Comparison of ENCODE assay signal across 8 cellular contexts in genomic region chr12:111405149-111405855, GRCh38.
DNase-seq lines count a peak whose midpoint lies in the region; ATAC-seq and TF ChIP-seq lines count a peak whose summit lies in the region.

No MANE protein-coding gene starts in this region.

- in situ Hi-C loops in astrocyte of the cerebellum (cut with HindIII; ENCODE audit: low sequenced_read_pairs): no loop called here

- DNase-seq in NCI-H2029 treated with DMSO at 0.1 percent for 48 hours (lab: John Stamatoyannopoulos, UW): peak; percentile 91
- peak; percentile 100 for DNase-seq in T-helper 9 cell
- peak; percentile 57 for DNase-seq in astrocyte of the cerebellum (ENCODE audit: low read depth)
- DNase-seq in hippocampal formation (lab: John Stamatoyannopoulos, UW): peak; percentile 85 to 93
- peak; percentile 63 for DNase-seq in retinal pigment epithelial cell (ENCODE audit: low read depth)

- H3K27ac ChIP-seq in 22Rv1: no peak overlapping the region

- ATAC-seq in GM18517 (IDR thresholded peaks at IDR 0.05; ENCODE audit: unreplicated experiment) (peak; percentile 50), HG03025 (IDR thresholded peaks at IDR 0.05; ENCODE audit: low FRiP score, unreplicated experiment) (peak; percentile 63)

- TF ChIP-seq CTCF in 22Rv1 (IDR thresholded peaks at IDR 0.05): peak; percentile 86
- TF ChIP-seq CTCF in astrocyte of the cerebellum (IDR thresholded peaks at IDR 0.05; ENCODE audit: low read depth, low read length, missing control alignments): peak; percentile 22
- TF ChIP-seq CTCF in retinal pigment epithelial cell (conservative IDR thresholded peaks at IDR 0.05; ENCODE audit: low read depth, low read length): peak; percentile 60

- peak overlapping the region; percentile 89 for H3K4me3 ChIP-seq in astrocyte of the cerebellum (ENCODE audit: low read depth, low read length)
- H3K4me3 ChIP-seq in retinal pigment epithelial cell (ENCODE audit: low read length): peak overlapping the region; percentile 58

Comparison
In these comparisons a context has a peak if more than half of its experiments do, and no peak if none do; other contexts are left out.
1. CTCF ChIP-seq: peak in every context shown above with its lines; median percentile 86 in 22Rv1; 60 in retinal pigment epithelial cell; 22 in astrocyte of the cerebellum.